ENCODE assay signal across 8 cellular contexts in the genomic region with DNA sequence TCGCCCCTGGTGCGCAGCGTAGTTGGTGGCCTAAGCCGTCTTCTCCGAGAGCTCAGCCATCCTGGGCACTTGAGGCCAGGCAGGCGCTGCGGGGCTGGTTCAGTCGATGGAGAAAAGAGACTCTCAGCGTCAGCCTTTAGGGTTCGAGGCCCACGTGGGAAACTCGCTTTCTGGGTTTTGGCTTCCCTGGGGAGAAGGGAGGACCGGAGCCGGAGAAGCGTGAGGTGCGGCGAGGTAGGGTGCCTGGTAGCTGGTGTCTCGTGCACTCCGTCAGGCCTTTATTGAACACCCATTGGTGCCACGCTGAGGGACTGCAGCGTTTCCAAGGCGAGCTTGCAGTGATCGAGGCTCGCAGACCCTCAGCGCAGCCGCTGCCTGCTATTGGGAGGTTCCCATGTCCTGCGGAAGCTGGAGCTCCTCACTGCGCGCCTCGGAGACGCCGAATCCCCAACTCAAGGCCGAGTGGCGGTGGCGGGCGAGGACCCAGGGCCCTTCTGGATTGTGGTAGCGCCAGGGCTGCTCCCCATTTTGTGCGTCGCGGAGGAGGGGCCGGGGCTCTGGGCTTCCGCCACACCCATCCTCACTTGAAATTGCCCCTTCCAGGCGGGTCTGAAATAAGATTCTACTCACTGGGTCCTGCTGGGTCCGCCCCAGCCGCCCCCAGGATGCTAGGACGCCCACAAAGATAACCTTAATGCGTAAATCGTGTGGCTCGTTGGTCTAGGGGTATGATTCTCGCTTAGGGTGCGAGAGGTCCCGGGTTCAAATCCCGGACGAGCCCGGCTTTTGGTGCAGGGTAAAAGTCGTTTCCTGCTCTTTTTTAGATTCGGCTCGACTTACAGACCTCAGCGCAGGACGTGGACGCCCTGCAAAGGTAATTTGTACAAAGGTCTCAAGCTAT. TPM values are rescaled to one million over a fixed set of nuclear protein-coding genes. Genes with fewer than 3 reads are reported as not detected.
DNase-seq lines count a peak whose midpoint lies in the region; ATAC-seq, FAIRE-seq and TF ChIP-seq lines count a peak whose summit lies in the region.

No MANE protein-coding gene starts in this region.

- FAIRE-seq in H54 (lab: Jason Lieb, UNC), result no peak

- no peak for ATAC-seq in HG03342 (IDR thresholded peaks at IDR 0.05; ENCODE audit: unreplicated experiment)

- peak overlapping the region; percentile 39 to 83 for H3K4me3 Mint-ChIP-seq in CD14-positive monocyte
- H3K4me3 Mint-ChIP-seq in T-helper 1 cell treated with Interleukin-12 subunit alpha and Interleukin-12 subunit beta and Interleukin-4 antibody, amounts not matched to agents 30 μg/mL and 1 μg/mL, for 36 hours, result peak overlapping the region; percentile 72
- peak overlapping the region; percentile 88 to 89 (median 89) for H3K4me3 Mint-ChIP-seq in nephron

- H3K27ac Mint-ChIP-seq in CD14-positive monocyte (no peak overlapping the region), nephron (no peak overlapping the region)
- H3K27ac Mint-ChIP-seq in T-helper 1 cell treated with Interleukin-12 subunit alpha and Interleukin-12 subunit beta and Interleukin-4 antibody, amounts not matched to agents 30 μg/mL and 1 μg/mL, for 36 hours, result peak overlapping the region; percentile 70

- H3K36me3 Mint-ChIP-seq in CD14-positive monocyte, result peaks cover 13 to 22% of the 10 kb centered on the region in 2 donors
- H3K36me3 Mint-ChIP-seq in T-helper 1 cell treated with Interleukin-12 subunit alpha and Interleukin-12 subunit beta and Interleukin-4 antibody, amounts not matched to agents 30 μg/mL and 1 μg/mL, for 36 hours (ENCODE audit: low read depth), result peaks cover 9% of the 10 kb centered on the region
- peaks cover 5% of the 10 kb centered on the region for H3K36me3 Mint-ChIP-seq in nephron (ENCODE audit: low read depth)

- H3K9me3 Mint-ChIP-seq in CD14-positive monocyte (peaks cover 17 to 75% (median 71%) of the 10 kb centered on the region in 7 donors), nephron (peaks cover 5% of the 10 kb centered on the region)
- peaks cover 25% of the 10 kb centered on the region for H3K9me3 Mint-ChIP-seq in T-helper 1 cell treated with Interleukin-12 subunit alpha and Interleukin-12 subunit beta and Interleukin-4 antibody, amounts not matched to agents 30 μg/mL and 1 μg/mL, for 36 hours

- no peak for TF ChIP-seq POLR2A in H54 (IDR thresholded peaks at IDR 0.05; ENCODE audit: low read depth, low read length)

- DNase-seq in CD14-positive monocyte (ENCODE audit: low spot score) (no peak), H54 (ENCODE audit: insufficient read length, low spot score) (peak; percentile 48), dorsolateral prefrontal cortex (peak in 1 of 10 donors; percentile 43), pons (ENCODE audit: low spot score) (no peak), NCI-H2081 treated with DMSO at 0.1 percent for 48 hours (lab: John Stamatoyannopoulos, UW) (no peak)

- peak overlapping the region in 39 of 59 donors; percentile 0 to 51 (median 26) for H3K4me3 ChIP-seq in dorsolateral prefrontal cortex

- intact Hi-C loops in CD14-positive monocyte (cut with micrococcal nuclease), result no loop called here
- intact Hi-C loops in dorsolateral prefrontal cortex (cut with DNase I), result no loop called here

- TF ChIP-seq CTCF in CD14-positive monocyte (IDR thresholded peaks at IDR 0.05), result no peak
- TF ChIP-seq CTCF in dorsolateral prefrontal cortex (IDR thresholded peaks at IDR 0.05 in 54 of 56, conservative IDR thresholded peaks at IDR 0.05 in 2 of 56; ENCODE audit: low read depth in 1 of 56, partially characterized antibody in 56 of 56), result no peak
- TF ChIP-seq CTCF in nephron (IDR thresholded peaks at IDR 0.05; ENCODE audit: unreplicated experiment in 3 of 3), result no peak

- H3K27me3 ChIP-seq in dorsolateral prefrontal cortex, result peaks cover 0 to 100% (median 96%) of the 10 kb centered on the region in 45 donors

- H3K4me1 Mint-ChIP-seq in CD14-positive monocyte (peaks cover 31% of the 10 kb centered on the region), nephron (peaks cover 18% of the 10 kb centered on the region)
- peaks cover 28% of the 10 kb centered on the region for H3K4me1 Mint-ChIP-seq in T-helper 1 cell treated with Interleukin-12 subunit alpha and Interleukin-12 subunit beta and Interleukin-4 antibody, amounts not matched to agents 30 μg/mL and 1 μg/mL, for 36 hours (ENCODE audit: low read depth)

- H3K27ac ChIP-seq in dorsolateral prefrontal cortex, result peak overlapping the region in 1 of 59 donors; percentile 60

- H3K27me3 Mint-ChIP-seq in CD14-positive monocyte (ENCODE audit: low read depth in 3 of 3) (peaks cover 91 to 100% (median 98%) of the 10 kb centered on the region in 3 donors), nephron (ENCODE audit: low read depth) (peaks cover 96% of the 10 kb centered on the region)
- peaks cover 65% of the 10 kb centered on the region for H3K27me3 Mint-ChIP-seq in T-helper 1 cell treated with Interleukin-12 subunit alpha and Interleukin-12 subunit beta and Interleukin-4 antibody, amounts not matched to agents 30 μg/mL and 1 μg/mL, for 36 hours (ENCODE audit: low read depth)

RNA-seq across cellular contexts. Expression of gene OR1F1, which starts 1.2 kb away (rescaled TPM):
- polyA plus RNA-seq in CD14-positive monocyte, result not detected
- total RNA-seq in dorsolateral prefrontal cortex, result 1 to 10 TPM in 49 of 120 experiments, under 1 TPM in 46, not detected in 25; 0.52 to 3.4 (median 1.0) TPM

RNA-seq across cellular contexts. Expression of gene ZNF200, which starts 45.8 kb away (rescaled TPM):
- 1 to 10 TPM; 2.0 to 2.8 TPM for polyA plus RNA-seq in CD14-positive monocyte
- total RNA-seq in dorsolateral prefrontal cortex, result 10 to 100 TPM in 30 of 120 experiments, 1 to 10 TPM in 90; 3.7 to 13.3 (median 8.7) TPM

RNA-seq across cellular contexts. Expression of gene ZNF213, which starts 54.3 kb away (rescaled TPM):
- polyA plus RNA-seq in CD14-positive monocyte, result 1 to 10 TPM; 1.5 to 2.6 TPM
- 10 to 100 TPM; 15.3 to 32.9 (median 20.5) TPM for total RNA-seq in dorsolateral prefrontal cortex
